In the genomic region with DNA sequence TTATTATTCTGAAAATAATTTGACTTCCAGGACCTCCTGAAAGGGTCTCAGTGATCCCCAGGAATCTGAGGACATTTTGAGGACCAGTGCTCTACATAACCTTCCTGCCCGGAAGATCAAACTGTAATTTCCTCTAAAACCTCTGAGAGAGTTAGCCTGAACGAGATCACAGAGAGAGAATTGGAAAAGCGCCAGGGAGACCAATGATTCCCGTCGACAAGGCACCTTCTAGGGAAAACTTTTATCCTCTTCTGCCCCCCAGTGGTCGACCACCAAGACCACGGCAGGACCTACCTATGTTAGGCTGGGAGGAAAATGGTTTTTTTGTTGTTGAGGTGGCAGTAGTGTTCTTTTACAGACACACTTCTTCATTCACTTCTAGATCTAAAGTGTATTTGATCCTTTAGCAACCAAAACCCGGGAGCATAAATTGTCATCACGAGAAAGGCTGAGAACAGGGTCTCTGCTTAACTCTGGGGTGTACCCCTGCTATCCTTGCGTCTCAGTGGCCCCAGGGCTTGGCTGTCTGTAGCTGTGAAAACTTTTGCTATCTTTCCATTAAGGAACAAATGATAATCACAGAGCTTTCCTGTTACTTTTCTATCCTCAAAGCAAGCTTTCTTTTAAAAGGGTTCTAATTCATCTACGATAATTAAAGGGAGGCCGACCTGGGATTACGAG, we compare ENCODE assay signal across 8 cellular contexts.
DNase-seq lines count a peak whose midpoint lies in the region; ATAC-seq and TF ChIP-seq lines count a peak whose summit lies in the region.

No MANE protein-coding gene starts in this region.

- H3K4me2 ChIP-seq in OCI-LY7 (ENCODE audit: low read length): no peak overlapping the region

- H3K36me3 ChIP-seq in OCI-LY7 (ENCODE audit: insufficient read depth, low read length) (no peaks in the 10 kb centered on the region), right atrium auricular region (no peaks in the 10 kb centered on the region)

- H3K9me3 ChIP-seq in OCI-LY7 (ENCODE audit: low read length): no peaks in the 10 kb centered on the region
- H3K9me3 ChIP-seq in right atrium auricular region: peaks cover 0 to 17% of the 10 kb centered on the region in 2 donors

- no peaks in the 10 kb centered on the region for H3K9me2 ChIP-seq in OCI-LY7 (ENCODE audit: insufficient read depth, low read length)

- intact Hi-C loops in OCI-LY7 (cut with micrococcal nuclease; ENCODE audit: unreplicated experiment): loop anchor here (1.0 to 10.0 kb wide), 5 partner anchors 87 to 349 kb away; partner anchors contain the start of gene GNG2

- no peaks in the 10 kb centered on the region for H4K20me1 ChIP-seq in OCI-LY7 (ENCODE audit: insufficient read depth, low read length)

- H3K79me2 ChIP-seq in OCI-LY7 (ENCODE audit: insufficient read depth, low read depth, low read length): no peaks in the 10 kb centered on the region

- H2AFZ ChIP-seq in OCI-LY7 (ENCODE audit: low read length): no peak overlapping the region

- ATAC-seq in GM19452 (IDR thresholded peaks at IDR 0.05; ENCODE audit: unreplicated experiment) (no peak), GM19328 (IDR thresholded peaks at IDR 0.05; ENCODE audit: unreplicated experiment) (no peak)

- no peak overlapping the region for H3K4me3 ChIP-seq in OCI-LY7 (ENCODE audit: low read depth, low read length, poor library complexity, severe bottlenecking)
- H3K4me3 ChIP-seq in right atrium auricular region: no peak overlapping the region
- no peak overlapping the region for H3K4me3 ChIP-seq in retinal pigment epithelial cell (ENCODE audit: low read length)

- POLR2A ChIA-PET in OCI-LY7 (lab: Charles Lee): no interaction called here

- H3K27ac ChIP-seq in OCI-LY7 (ENCODE audit: low read depth, low read length, poor library complexity, severe bottlenecking) (no peak overlapping the region), right atrium auricular region (peak overlapping the region in 1 of 2 donors; percentile 32)

- TF ChIP-seq CTCF in OCI-LY7 (conservative IDR thresholded peaks at IDR 0.05; ENCODE audit: low read length): peak; percentile 81
- TF ChIP-seq CTCF in right atrium auricular region (IDR thresholded peaks at IDR 0.05): peak; percentile 52 to 79
- peak; percentile 73 for TF ChIP-seq CTCF in retinal pigment epithelial cell (conservative IDR thresholded peaks at IDR 0.05; ENCODE audit: low read depth, low read length)

- H3K27me3 ChIP-seq in right atrium auricular region: no peaks in the 10 kb centered on the region

- BruUV-seq in OCI-LY7 (replicated peaks; lab: Mats Ljungman, UMichigan): no TSS peak

- H3K4me1 ChIP-seq in OCI-LY7 (ENCODE audit: insufficient read depth, low read length, poor library complexity, severe bottlenecking) (no peaks in the 10 kb centered on the region), right atrium auricular region (peaks cover 0 to 14% of the 10 kb centered on the region in 2 donors)

- CTCF ChIA-PET in OCI-LY7 (lab: Charles Lee; ENCODE audit: unreplicated experiment): interaction anchor here (0.6 to 1.0 kb wide), 2 partner anchors 133 to 749 kb away, joined by 3 to 4 read pairs; no protein-coding TSS in a partner anchor

- peak; percentile 97 for DNase-seq in COR-L47 (lab: John Stamatoyannopoulos, UW)
- peak; percentile 77 for DNase-seq in HuH-7.5 (ENCODE audit: low spot score)
- DNase-seq in OCI-LY7 (ENCODE audit: low spot score): peak; percentile 57
- DNase-seq in amygdala (lab: John Stamatoyannopoulos, UW): peak in 51 of 56 donors; percentile 5 to 84 (median 51)
- peak; percentile 85 for DNase-seq in right atrium auricular region (ENCODE audit: low spot score)
- peak; percentile 83 for DNase-seq in retinal pigment epithelial cell (ENCODE audit: low read depth)
